ENCODE assay signal across 8 cellular contexts in genomic region chrX:68018248-68019203, GRCh38.
DNase-seq lines count a peak whose midpoint lies in the region; ATAC-seq and TF ChIP-seq lines count a peak whose summit lies in the region.

No MANE protein-coding gene starts in this region.

- DNase-seq in Right ventricle myocardium superior (peak; percentile 6), cardiac septum (ENCODE audit: low spot score) (no peak), NCI-H526 (lab: John Stamatoyannopoulos, UW) (peak; percentile 19 to 59), endothelial cell (ENCODE audit: low spot score) (peak; percentile 22), smooth muscle cell (lab: John Stamatoyannopoulos, UW; ENCODE audit: unreplicated experiment) (no peak), suprapubic skin (ENCODE audit: low spot score in 2 of 2) (no peak), NCI-H146 treated with DMSO at 0.1 percent for 48 hours (lab: John Stamatoyannopoulos, UW; ENCODE audit: unreplicated experiment) (no peak)
- no peak for DNase-seq in activated naive CD4-positive, alpha-beta T cell (lab: John Stamatoyannopoulos, UW)

- no peak overlapping the region for H3K4me3 Mint-ChIP-seq in endothelial cell (ENCODE audit: unreplicated experiment)

- no peaks in the 10 kb centered on the region for H3K36me3 Mint-ChIP-seq in endothelial cell (ENCODE audit: low read depth, unreplicated experiment)

- no peaks in the 10 kb centered on the region for H3K27me3 ChIP-seq in smooth muscle cell (ENCODE audit: low read depth)
- no peaks in the 10 kb centered on the region for H3K27me3 ChIP-seq in suprapubic skin

- intact Hi-C loops in Right ventricle myocardium superior (cut with DNase I), result no loop called here
- intact Hi-C loops in cardiac septum (cut with DNase I), result no loop called here

- no peaks in the 10 kb centered on the region for H3K4me1 ChIP-seq in smooth muscle cell (ENCODE audit: low read depth)
- H3K4me1 ChIP-seq in suprapubic skin, result no peaks in the 10 kb centered on the region

- ATAC-seq in Right ventricle myocardium superior (ENCODE audit: poor library complexity), result no peak

- no peak overlapping the region for H2AFZ ChIP-seq in smooth muscle cell (ENCODE audit: low read depth)

- no peak overlapping the region for H3K4me2 ChIP-seq in smooth muscle cell

- no peak overlapping the region for H3K27ac ChIP-seq in smooth muscle cell (ENCODE audit: low read depth)
- no peak overlapping the region for H3K27ac ChIP-seq in suprapubic skin

- no peak overlapping the region for H3K9ac ChIP-seq in smooth muscle cell (ENCODE audit: low read depth)

- no peaks in the 10 kb centered on the region for H3K79me2 ChIP-seq in smooth muscle cell (ENCODE audit: low read depth)

- H3K9me3 ChIP-seq in smooth muscle cell (replicated peaks; ENCODE audit: low read depth) (no peaks in the 10 kb centered on the region), suprapubic skin (no peaks in the 10 kb centered on the region)

- no peaks in the 10 kb centered on the region for H3K36me3 ChIP-seq in smooth muscle cell (ENCODE audit: low read depth)
- H3K36me3 ChIP-seq in suprapubic skin, result no peaks in the 10 kb centered on the region

- no peaks in the 10 kb centered on the region for H3K9me3 Mint-ChIP-seq in endothelial cell (ENCODE audit: unreplicated experiment)

- 66% methylated on average over 9 of the region's 9 CpGs for WGBS in smooth muscle cell (ENCODE audit: low lambda C conversion rate)
- 55% methylated on average over 6 of the region's 9 CpGs for WGBS in suprapubic skin

- H3F3A ChIP-seq in smooth muscle cell (ENCODE audit: low read depth), result no peaks in the 10 kb centered on the region

- TF ChIP-seq EP300 in suprapubic skin (IDR thresholded peaks at IDR 0.05), result no peak

- no peak for TF ChIP-seq POLR2A in suprapubic skin (IDR thresholded peaks at IDR 0.05)

- H3K4me1 Mint-ChIP-seq in endothelial cell (ENCODE audit: unreplicated experiment), result no peaks in the 10 kb centered on the region

- H4K20me1 ChIP-seq in smooth muscle cell (ENCODE audit: low read depth), result no peaks in the 10 kb centered on the region

- no peak overlapping the region for H3K27ac Mint-ChIP-seq in endothelial cell (ENCODE audit: unreplicated experiment)

- H3K4me3 ChIP-seq in smooth muscle cell (no peak overlapping the region), suprapubic skin (no peak overlapping the region)

- peaks cover 1% of the 10 kb centered on the region for H3K27me3 Mint-ChIP-seq in endothelial cell (ENCODE audit: unreplicated experiment)

- TF ChIP-seq CTCF in endothelial cell (IDR thresholded peaks at IDR 0.05; ENCODE audit: unreplicated experiment) (peak; percentile 49), smooth muscle cell (IDR thresholded peaks at IDR 0.05; ENCODE audit: borderline replicate concordance, insufficient read depth, poor library complexity, severe bottlenecking) (peak; percentile 27), suprapubic skin (IDR thresholded peaks at IDR 0.05) (no peak)

Comparison
In these comparisons a context has a peak if more than half of its experiments do, and no peak if none do; other contexts are left out.
1. DNase-seq: peak in Right ventricle myocardium superior (single experiment), NCI-H526 (2 of 2) and endothelial cell (single experiment); none in cardiac septum (single experiment), smooth muscle cell (single experiment), activated naive CD4-positive, alpha-beta T cell (0 of 4), suprapubic skin (0 of 2) and NCI-H146 treated with DMSO at 0.1 percent for 48 hours (single experiment).
2. CTCF ChIP-seq: peak in endothelial cell (single experiment) and smooth muscle cell (single experiment); none in suprapubic skin (0 of 2).